Comparison of ENCODE assay signal across 8 cellular contexts in genomic region chr21:43333301-43334062, GRCh38.
DNase-seq lines count a peak whose midpoint lies in the region; ATAC-seq and TF ChIP-seq lines count a peak whose summit lies in the region.

No MANE protein-coding gene starts in this region.

- H3K27me3 ChIP-seq in breast epithelium: no peaks in the 10 kb centered on the region
- no peaks in the 10 kb centered on the region for H3K27me3 ChIP-seq in upper lobe of right lung

- intact Hi-C loops in breast epithelium (cut with DNase I; ENCODE audit: low total_unique reads) (no loop called here), upper lobe of right lung (cut with DNase I) (no loop called here)
- intact Hi-C loops in activated CD4-positive, alpha-beta T cell treated with anti-CD3 and anti-CD28 coated beads for 36 hours (cut with DNase I, micrococcal nuclease): no loop called here

- peaks cover 8 to 9% of the 10 kb centered on the region in 2 donors for H3K4me1 ChIP-seq in breast epithelium
- peaks cover 21% of the 10 kb centered on the region for H3K4me1 ChIP-seq in upper lobe of right lung

- TF ChIP-seq POLR2A in breast epithelium (IDR thresholded peaks at IDR 0.05): no peak

- H3K9me3 Mint-ChIP-seq in activated T-cell treated with anti-CD3 and anti-CD28 coated beads, Interleukin-2, amount 50 U/mL, for 72 hours: peaks cover 4 to 15% of the 10 kb centered on the region in 2 donors
- peaks cover 12% of the 10 kb centered on the region for H3K9me3 Mint-ChIP-seq in activated CD4-positive, alpha-beta T cell treated with anti-CD3 and anti-CD28 coated beads for 36 hours (ENCODE audit: low read depth)

- no peaks in the 10 kb centered on the region for H3K36me3 ChIP-seq in breast epithelium
- H3K36me3 ChIP-seq in upper lobe of right lung: no peaks in the 10 kb centered on the region

- no peak overlapping the region for H3K27ac Mint-ChIP-seq in activated T-cell treated with anti-CD3 and anti-CD28 coated beads, Interleukin-2, amount 50 U/mL, for 72 hours
- H3K27ac Mint-ChIP-seq in activated CD4-positive, alpha-beta T cell treated with anti-CD3 and anti-CD28 coated beads for 36 hours: no peak overlapping the region

- TF ChIP-seq CTCF in breast epithelium (IDR thresholded peaks at IDR 0.05) (peak in 1 of 3 donors; percentile 17), upper lobe of right lung (IDR thresholded peaks at IDR 0.05) (no peak)

- H3K36me3 Mint-ChIP-seq in activated T-cell treated with anti-CD3 and anti-CD28 coated beads, Interleukin-2, amount 50 U/mL, for 72 hours (ENCODE audit: insufficient read depth in 2 of 2): peaks cover 2 to 14% of the 10 kb centered on the region in 2 donors
- no peaks in the 10 kb centered on the region for H3K36me3 Mint-ChIP-seq in activated CD4-positive, alpha-beta T cell treated with anti-CD3 and anti-CD28 coated beads for 36 hours (ENCODE audit: low read depth)

- ATAC-seq in left lobe of liver (peak; percentile 46), upper lobe of right lung (peak; percentile 83)
- ATAC-seq in activated T-cell treated with anti-CD3 and anti-CD28 coated beads, Interleukin-2, amount 50 U/mL, for 72 hours (replicated peaks in 1 of 2): no peak
- no peak for ATAC-seq in activated CD4-positive, alpha-beta T cell treated with anti-CD3 and anti-CD28 coated beads for 36 hours

- no peak overlapping the region for H3K4me3 Mint-ChIP-seq in activated T-cell treated with anti-CD3 and anti-CD28 coated beads, Interleukin-2, amount 50 U/mL, for 72 hours
- no peak overlapping the region for H3K4me3 Mint-ChIP-seq in activated CD4-positive, alpha-beta T cell treated with anti-CD3 and anti-CD28 coated beads for 36 hours

- H3K4me1 Mint-ChIP-seq in activated T-cell treated with anti-CD3 and anti-CD28 coated beads, Interleukin-2, amount 50 U/mL, for 72 hours (ENCODE audit: low read depth): no peaks in the 10 kb centered on the region
- H3K4me1 Mint-ChIP-seq in activated CD4-positive, alpha-beta T cell treated with anti-CD3 and anti-CD28 coated beads for 36 hours: peaks cover 2% of the 10 kb centered on the region

- POLR2A ChIA-PET in activated CD4-positive, alpha-beta T cell treated with anti-CD3 and anti-CD28 coated beads for 36 hours (lab: Charles Lee): no interaction called here

- DNase-seq in NCI-H82 (lab: John Stamatoyannopoulos, UW): peak; percentile 10
- no peak for DNase-seq in NCI-H82 treated with DMSO at 0.1 percent for 48 hours (lab: John Stamatoyannopoulos, UW; ENCODE audit: unreplicated experiment)
- DNase-seq in breast epithelium (ENCODE audit: low spot score in 2 of 2): peak; percentile 92
- DNase-seq in left lobe of liver (ENCODE audit: low spot score): no peak
- peak; percentile 84 for DNase-seq in upper lobe of right lung
- no peak for DNase-seq in stimulated activated CD4-positive, alpha-beta T cell treated with anti-CD3 and anti-CD28 coated beads, Interleukin-2, amount 100 ng/mL, for 24 hours
- no peak for DNase-seq in activated T-cell treated with anti-CD3 and anti-CD28 coated beads, Interleukin-2, amount 50 U/mL, for 72 hours
- no peak for DNase-seq in activated CD4-positive, alpha-beta T cell treated with anti-CD3 and anti-CD28 coated beads for 36 hours

- H3K9me3 ChIP-seq in breast epithelium (no peaks in the 10 kb centered on the region), upper lobe of right lung (no peaks in the 10 kb centered on the region)

- H3K27ac ChIP-seq in breast epithelium (peak overlapping the region; percentile 90 to 94), upper lobe of right lung (peak overlapping the region; percentile 77)

- H3K4me3 ChIP-seq in breast epithelium: peak overlapping the region in 2 of 3 donors; percentile 28 to 59
- peak overlapping the region; percentile 19 for H3K4me3 ChIP-seq in upper lobe of right lung

- H3K27me3 Mint-ChIP-seq in activated T-cell treated with anti-CD3 and anti-CD28 coated beads, Interleukin-2, amount 50 U/mL, for 72 hours (ENCODE audit: low read depth): no peaks in the 10 kb centered on the region
- H3K27me3 Mint-ChIP-seq in activated CD4-positive, alpha-beta T cell treated with anti-CD3 and anti-CD28 coated beads for 36 hours: peaks cover 3% of the 10 kb centered on the region

- CTCF ChIA-PET in activated CD4-positive, alpha-beta T cell treated with anti-CD3 and anti-CD28 coated beads for 36 hours (lab: Charles Lee): no interaction called here

Comparison
In these comparisons a context has a peak if more than half of its experiments do, and no peak if none do; other contexts are left out.
1. DNase-seq: peak in NCI-H82 (single experiment), breast epithelium (2 of 2) and upper lobe of right lung (single experiment); none in NCI-H82 treated with DMSO at 0.1 percent for 48 hours (single experiment), left lobe of liver (single experiment), stimulated activated CD4-positive, alpha-beta T cell treated with anti-CD3 and anti-CD28 coated beads, Interleukin-2, amount 100 ng/mL, for 24 hours (0 of 2), activated T-cell treated with anti-CD3 and anti-CD28 coated beads, Interleukin-2, amount 50 U/mL, for 72 hours (0 of 2) and activated CD4-positive, alpha-beta T cell treated with anti-CD3 and anti-CD28 coated beads for 36 hours (single experiment).
2. ATAC-seq: peak in left lobe of liver (single experiment) and upper lobe of right lung (single experiment); none in activated T-cell treated with anti-CD3 and anti-CD28 coated beads, Interleukin-2, amount 50 U/mL, for 72 hours (0 of 2) and activated CD4-positive, alpha-beta T cell treated with anti-CD3 and anti-CD28 coated beads for 36 hours (single experiment).